In genomic region chr19:8148410-8149231, GRCh38 we compare ENCODE assay signal across 10 cellular contexts. TPM values are rescaled to one million over a fixed set of nuclear protein-coding genes. Genes with fewer than 3 reads are reported as not detected.
DNase-seq lines count a peak whose midpoint lies in the region; ATAC-seq lines count a peak whose summit lies in the region.
"Had no signal": no experiment of that assay in that cellular context is flagged by ENCODE, and none has a peak within 500 bp of the region (broad histone marks: within the 10 kb centered on the region; RNA-seq: fewer than 3 reads in every experiment).

No MANE protein-coding gene starts in this region.

- peak overlapping the region; percentile 74 for H3K27ac ChIP-seq in trophoblast cell (ENCODE audit: low read depth, low read length)
- H3K27ac ChIP-seq: 22Rv1 had no signal

- peaks cover 0 to 8% of the 10 kb centered on the region in 2 experiments for H3K4me1 ChIP-seq in trophoblast cell (ENCODE audit: control insufficient read depth in 1 of 2, insufficient read depth in 2 of 2, low read length in 2 of 2)

- H3K4ac ChIP-seq in trophoblast cell (ENCODE audit: low read depth, low read length): peak overlapping the region; percentile 51

- no peak overlapping the region for H2BK12ac ChIP-seq in trophoblast cell (ENCODE audit: low read length)

- no peak overlapping the region for H3K23ac ChIP-seq in trophoblast cell (ENCODE audit: low read length)

- no peaks in the 10 kb centered on the region for H3K36me3 Mint-ChIP-seq in effector memory CD8-positive, alpha-beta T cell (ENCODE audit: insufficient read depth)

- H3K4me1 Mint-ChIP-seq in effector memory CD8-positive, alpha-beta T cell (ENCODE audit: low read depth in 2 of 2): peaks cover 0 to 8% of the 10 kb centered on the region in 2 donors

- H2BK120ac ChIP-seq in trophoblast cell (ENCODE audit: insufficient read depth, low read length, poor library complexity): peak overlapping the region; percentile 90

- peak overlapping the region; percentile 91 for H4K12ac ChIP-seq in trophoblast cell (ENCODE audit: low read depth, low read length)

- no peaks in the 10 kb centered on the region for H3K9me3 ChIP-seq in trophoblast cell (ENCODE audit: insufficient read depth, low read depth, low read length)

- H2AK5ac ChIP-seq in trophoblast cell (ENCODE audit: low read length): peak overlapping the region; percentile 71

- H3K18ac ChIP-seq in trophoblast cell (ENCODE audit: low read length): peak overlapping the region; percentile 72

- ATAC-seq in effector memory CD8-positive, alpha-beta T cell (replicated peaks): no peak
- ATAC-seq in HG02973 (IDR thresholded peaks at IDR 0.05; ENCODE audit: unreplicated experiment) (no peak), HG02885 (IDR thresholded peaks at IDR 0.05; ENCODE audit: poor library complexity, unreplicated experiment) (no peak)

- H3K4me2 ChIP-seq in trophoblast cell (ENCODE audit: low read length): peak overlapping the region; percentile 77

- H4K8ac ChIP-seq in trophoblast cell (ENCODE audit: low read depth, low read length): peak overlapping the region; percentile 83

- H2AFZ ChIP-seq in trophoblast cell (ENCODE audit: insufficient read depth, low read length, poor library complexity): peak overlapping the region; percentile 78

- H3K4me3 ChIP-seq in trophoblast cell (ENCODE audit: low read depth, low read length): peak overlapping the region; percentile 69

- peak overlapping the region; percentile 85 for H3K14ac ChIP-seq in trophoblast cell (ENCODE audit: low read length)

- H3K9ac ChIP-seq in trophoblast cell (ENCODE audit: low read length): peak overlapping the region; percentile 36

- H3K79me1 ChIP-seq in trophoblast cell (ENCODE audit: low read length): peaks cover 8% of the 10 kb centered on the region

- peak overlapping the region; percentile 43 for H2BK5ac ChIP-seq in trophoblast cell (ENCODE audit: low read depth, low read length, poor library complexity)

- peaks cover 54 to 90% of the 10 kb centered on the region in 2 donors for H3K27me3 Mint-ChIP-seq in effector memory CD8-positive, alpha-beta T cell

- peak; percentile 58 for DNase-seq in DMS 273 (lab: John Stamatoyannopoulos, UW; ENCODE audit: unreplicated experiment)
- DNase-seq in DMS 273 treated with DMSO at 0.1 percent for 48 hours (lab: John Stamatoyannopoulos, UW): no peak
- peak; percentile 76 for DNase-seq in NCI-H2029 (lab: John Stamatoyannopoulos, UW)
- no peak for DNase-seq in effector memory CD8-positive, alpha-beta T cell
- DNase-seq in trophoblast cell: peak in 1 of 2 donors; percentile 4
- DNase-seq in 8988T: no peak
- DNase-seq: NCI-H1092 had no signal

- H3K79me2 ChIP-seq in trophoblast cell (ENCODE audit: control insufficient read depth, insufficient read depth, low read length, poor library complexity): peaks cover 2% of the 10 kb centered on the region

- WGBS in trophoblast cell (ENCODE audit: extremely low coverage, insufficient coverage, insufficient read length): no CpG with 5 or more reads among the region's 46 CpGs

- no peaks in the 10 kb centered on the region for H3K27me3 ChIP-seq in trophoblast cell (ENCODE audit: insufficient read depth, low read length)

- H3K36me3 ChIP-seq in trophoblast cell (ENCODE audit: control insufficient read depth in 1 of 2, insufficient read depth in 2 of 2, low read length in 2 of 2): peaks cover 2 to 3% of the 10 kb centered on the region in 2 experiments

- no peak overlapping the region for H3K27ac Mint-ChIP-seq in effector memory CD8-positive, alpha-beta T cell

- no peaks in the 10 kb centered on the region for H3K9me3 Mint-ChIP-seq in effector memory CD8-positive, alpha-beta T cell

- peak overlapping the region; percentile 83 for H4K91ac ChIP-seq in trophoblast cell (ENCODE audit: low read depth, low read length)

- peak overlapping the region; percentile 35 to 52 for H3K4me3 Mint-ChIP-seq in effector memory CD8-positive, alpha-beta T cell

RNA-seq across cellular contexts. Expression of gene FBN3, which starts 0.8 kb away (rescaled TPM):
- polyA plus RNA-seq in trophoblast cell (2013): 9.1 and 10.0 TPM in 2 replicates

Comparison
In these comparisons a context has a peak if more than half of its experiments do, and no peak if none do; other contexts are left out.
1. DNase-seq: peak in DMS 273 (single experiment) and NCI-H2029 (single experiment); none in DMS 273 treated with DMSO at 0.1 percent for 48 hours (single experiment), effector memory CD8-positive, alpha-beta T cell (0 of 3) and 8988T (single experiment).